Comparison of ENCODE assay signal across 32 cellular contexts in the genomic region with DNA sequence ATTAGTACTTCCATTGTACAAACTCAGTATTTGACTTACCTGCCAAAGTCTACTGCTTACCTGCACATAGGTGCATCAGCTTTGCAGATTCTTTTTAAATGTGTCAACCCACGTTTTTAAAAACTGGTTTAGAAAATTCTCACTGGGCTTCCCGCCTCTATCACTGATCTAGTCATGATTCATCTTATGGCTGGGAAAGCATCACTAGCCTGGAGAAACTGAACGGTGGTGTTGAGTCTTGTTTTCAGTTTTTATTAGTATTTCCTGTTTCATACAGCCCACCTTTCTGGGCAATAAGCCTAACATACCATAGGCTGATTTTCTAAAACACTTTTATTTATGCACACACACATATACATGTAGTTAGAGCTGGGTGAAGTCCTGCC. TPM values are rescaled to one million over a fixed set of nuclear protein-coding genes. Genes with fewer than 3 reads are reported as not detected.
DNase-seq lines count a peak whose midpoint lies in the region; ATAC-seq, FAIRE-seq and TF ChIP-seq lines count a peak whose summit lies in the region.
"Had no signal": no experiment of that assay in that cellular context is flagged by ENCODE, and none has a peak within 500 bp of the region (broad histone marks: within the 10 kb centered on the region; RNA-seq: fewer than 3 reads in every experiment).

No MANE protein-coding gene starts in this region.

- peaks cover 21% of the 10 kb centered on the region for H3K36me3 Mint-ChIP-seq in MCF 10A (ENCODE audit: insufficient read depth, unreplicated experiment)
- H3K36me3 Mint-ChIP-seq: activated CD8-positive, alpha-beta memory T cell treated with anti-CD3 and anti-CD28 coated beads, Interleukin-2, amount 10 ng/mL, durations not matched to agents 7 days and 5 days; activated naive CD4-positive, alpha-beta T cell treated with anti-CD3 and anti-CD28 coated beads, Interleukin-2, amount 10 ng/mL, durations not matched to agents 7 days and 5 days; CD8-positive, alpha-beta T cell; immature natural killer cell had no signal

- H3K4me3 Mint-ChIP-seq in MCF 10A (ENCODE audit: unreplicated experiment), result no peak overlapping the region
- H3K4me3 Mint-ChIP-seq: activated CD8-positive, alpha-beta memory T cell treated with anti-CD3 and anti-CD28 coated beads, Interleukin-2, amount 10 ng/mL, durations not matched to agents 7 days and 5 days; activated naive CD4-positive, alpha-beta T cell treated with anti-CD3 and anti-CD28 coated beads, Interleukin-2, amount 10 ng/mL, durations not matched to agents 7 days and 5 days; activated T-helper 1 cell treated with anti-CD3 and anti-CD28 coated beads, Interleukin-12 subunit alpha, Interleukin-12 subunit beta, Interleukin-2, Interleukin-4 antibody, amounts not matched to agents 30 ng/mL and 10 ng/mL and 1 ng/mL, durations not matched to agents 14 hours and 24 hours and 36 hours; CD8-positive, alpha-beta T cell; central memory CD8-positive, alpha-beta T cell; immature natural killer cell; neural crest cell had no signal

- dilution Hi-C loops in keratinocyte (cut with MboI; ENCODE audit: extremely low pct_ligation_motif_present, low sequenced_read_pairs), result no loop called here

- peak overlapping the region; percentile 52 for H3K9ac ChIP-seq in keratinocyte (ENCODE audit: control insufficient read depth, extremely low read depth, insufficient read depth, low read length)

- H3K27me3 ChIP-seq in breast epithelium (no peaks in the 10 kb centered on the region), keratinocyte (ENCODE audit: control insufficient read depth, extremely low read depth, insufficient read depth, low read length) (no peaks in the 10 kb centered on the region)
- H3K27me3 ChIP-seq: dorsolateral prefrontal cortex, sigmoid colon, tibial nerve had no signal

- no peak for ATAC-seq in HG03175 (IDR thresholded peaks at IDR 0.05; ENCODE audit: unreplicated experiment)
- ATAC-seq: activated CD8-positive, alpha-beta memory T cell treated with anti-CD3 and anti-CD28 coated beads, Interleukin-2, amount 10 ng/mL, durations not matched to agents 7 days and 5 days; CD8-positive, alpha-beta T cell had no signal

- H3K27ac ChIP-seq in breast epithelium (peak overlapping the region in 1 of 2 donors; percentile 44), keratinocyte (ENCODE audit: control insufficient read depth, insufficient read depth, low read length) (peak overlapping the region; percentile 89)
- H3K27ac ChIP-seq: 22Rv1, dorsolateral prefrontal cortex, sigmoid colon, tibial nerve had no signal

- H3K27ac Mint-ChIP-seq in MCF 10A (ENCODE audit: low read depth, unreplicated experiment), result no peak overlapping the region
- H3K27ac Mint-ChIP-seq: activated CD8-positive, alpha-beta memory T cell treated with anti-CD3 and anti-CD28 coated beads, Interleukin-2, amount 10 ng/mL, durations not matched to agents 7 days and 5 days; activated naive CD4-positive, alpha-beta T cell treated with anti-CD3 and anti-CD28 coated beads, Interleukin-2, amount 10 ng/mL, durations not matched to agents 7 days and 5 days; activated T-helper 1 cell treated with anti-CD3 and anti-CD28 coated beads, Interleukin-12 subunit alpha, Interleukin-12 subunit beta, Interleukin-2, Interleukin-4 antibody, amounts not matched to agents 30 ng/mL and 10 ng/mL and 1 ng/mL, durations not matched to agents 14 hours and 24 hours and 36 hours; CD8-positive, alpha-beta T cell; immature natural killer cell had no signal

- no peaks in the 10 kb centered on the region for H3K9me3 Mint-ChIP-seq in MCF 10A (ENCODE audit: unreplicated experiment)
- H3K9me3 Mint-ChIP-seq: neural crest cell had no signal

- peaks cover 2% of the 10 kb centered on the region for H3K9me1 ChIP-seq in keratinocyte (ENCODE audit: control insufficient read depth, extremely low read depth, insufficient read depth, low read length)

- POLR2A ChIA-PET in MCF 10A (lab: Yijun Ruan, JAX), result no interaction called here

- peaks cover 6% of the 10 kb centered on the region for H3K4me1 Mint-ChIP-seq in MCF 10A (ENCODE audit: insufficient read depth, unreplicated experiment)
- H3K4me1 Mint-ChIP-seq: activated CD8-positive, alpha-beta memory T cell treated with anti-CD3 and anti-CD28 coated beads, Interleukin-2, amount 10 ng/mL, durations not matched to agents 7 days and 5 days; activated naive CD4-positive, alpha-beta T cell treated with anti-CD3 and anti-CD28 coated beads, Interleukin-2, amount 10 ng/mL, durations not matched to agents 7 days and 5 days; central memory CD8-positive, alpha-beta T cell; immature natural killer cell had no signal

- CTCF ChIA-PET in MCF 10A (lab: Yijun Ruan, JAX), result no interaction called here

- FAIRE-seq in keratinocyte (lab: Jason Lieb, UNC), result peak; percentile 92
- FAIRE-seq: frontal cortex, G401.6, H54 had no signal

- peak overlapping the region; percentile 9 for H2AFZ ChIP-seq in keratinocyte (ENCODE audit: control insufficient read depth, low read length)

- no peak for TF ChIP-seq POLR2A in breast epithelium (IDR thresholded peaks at IDR 0.05)

- H3K79me2 ChIP-seq in keratinocyte (ENCODE audit: control insufficient read depth, insufficient read depth, low read length), result peaks cover 65% of the 10 kb centered on the region

- no peak overlapping the region for H3K4me3 ChIP-seq in breast epithelium
- H3K4me3 ChIP-seq in choroid plexus epithelial cell (ENCODE audit: low read depth, low read length), result no peak overlapping the region
- peak overlapping the region in 2 of 3 experiments; percentile 37 to 40 for H3K4me3 ChIP-seq in keratinocyte (ENCODE audit: control insufficient read depth in 2 of 3, extremely low read depth in 1 of 3, insufficient read depth in 2 of 3, low read depth in 1 of 3, low read length in 3 of 3)
- H3K4me3 ChIP-seq: dorsolateral prefrontal cortex, sigmoid colon, tibial nerve had no signal

- H3K4me1 ChIP-seq in breast epithelium, result no peaks in the 10 kb centered on the region
- H3K4me1 ChIP-seq in keratinocyte (ENCODE audit: control insufficient read depth, extremely low read depth, insufficient read depth, low read length), result peaks cover 26% of the 10 kb centered on the region

- H3K36me3 ChIP-seq in breast epithelium, result no peaks in the 10 kb centered on the region
- peaks cover 6 to 21% of the 10 kb centered on the region in 2 experiments for H3K36me3 ChIP-seq in keratinocyte (ENCODE audit: control insufficient read depth in 2 of 2, extremely low read depth in 1 of 2, insufficient read depth in 2 of 2, low read length in 2 of 2)

- H3K27me3 Mint-ChIP-seq in MCF 10A (ENCODE audit: insufficient read depth, unreplicated experiment), result no peaks in the 10 kb centered on the region
- H3K27me3 Mint-ChIP-seq: activated CD8-positive, alpha-beta memory T cell treated with anti-CD3 and anti-CD28 coated beads, Interleukin-2, amount 10 ng/mL, durations not matched to agents 7 days and 5 days; activated naive CD4-positive, alpha-beta T cell treated with anti-CD3 and anti-CD28 coated beads, Interleukin-2, amount 10 ng/mL, durations not matched to agents 7 days and 5 days; central memory CD8-positive, alpha-beta T cell had no signal

- H3K4me2 ChIP-seq in keratinocyte (ENCODE audit: control insufficient read depth, extremely low read depth, insufficient read depth, low read depth, low read length), result peak overlapping the region; percentile 77

- DNase-seq in MCF 10A (ENCODE audit: unreplicated experiment) (peak; percentile 33), breast epithelium (ENCODE audit: low spot score in 2 of 2) (no peak), choroid plexus epithelial cell (ENCODE audit: low read depth) (peak; percentile 47), keratinocyte (ENCODE audit: low read depth, low spot score) (no peak), GM13977 (ENCODE audit: low spot score) (no peak), GM19238 (ENCODE audit: insufficient read length, low spot score) (no peak)
- DNase-seq in activated CD4-positive, alpha-beta T cell treated with anti-CD3 and anti-CD28 coated beads for 4 hours, result no peak
- DNase-seq: activated CD4-positive, alpha-beta T cell treated with anti-CD3 and anti-CD28 coated beads for 48 hours; activated CD8-positive, alpha-beta memory T cell treated with anti-CD3 and anti-CD28 coated beads, Interleukin-2, amount 10 ng/mL, durations not matched to agents 7 days and 5 days; activated naive CD4-positive, alpha-beta T cell treated with anti-CD3 and anti-CD28 coated beads, Interleukin-2, amount 10 ng/mL, durations not matched to agents 7 days and 5 days; AML-193; CD8-positive, alpha-beta T cell; DMS 273 treated with DMSO at 0.1 percent for 48 hours; hippocampal formation; immature natural killer cell; MV-4-11; NCI-H146; NCI-H2171 treated with DMSO at 0.1 percent for 48 hours; NCI-H526 treated with DMSO at 0.1 percent for 48 hours; sigmoid colon; stimulated activated CD8-positive, alpha-beta memory T cell treated with anti-CD3 and anti-CD28 coated beads, Interleukin-4, amount 100 ng/mL, for 48 hours; T-helper 2 cell had no signal

- no peaks in the 10 kb centered on the region for H4K20me1 ChIP-seq in keratinocyte (ENCODE audit: control insufficient read depth, extremely low read depth, insufficient read depth, low read length)

- in situ Hi-C loops in GM13977 (cut with MboI; ENCODE audit: low pct_unique_long_range_greater_than_20kb, low sequenced_read_pairs, unreplicated experiment), result no loop called here

- intact Hi-C loops in MCF 10A (cut with micrococcal nuclease) (no loop called here), breast epithelium (cut with DNase I; ENCODE audit: low total_unique reads) (no loop called here)

- BruUV-seq in MCF 10A (replicated peaks; lab: Mats Ljungman, UMichigan), result no TSS peak

- H3K9me3 ChIP-seq in breast epithelium (no peaks in the 10 kb centered on the region), keratinocyte (ENCODE audit: control insufficient read depth, low read depth, low read length) (no peaks in the 10 kb centered on the region)
- H3K9me3 ChIP-seq: sigmoid colon, tibial nerve had no signal

- TF ChIP-seq CTCF in MCF 10A (IDR thresholded peaks at IDR 0.05; ENCODE audit: unreplicated experiment), result no peak
- no peak for TF ChIP-seq CTCF in breast epithelium (IDR thresholded peaks at IDR 0.05)
- no peak for TF ChIP-seq CTCF in choroid plexus epithelial cell (conservative IDR thresholded peaks at IDR 0.05; ENCODE audit: low read depth, low read length)
- TF ChIP-seq CTCF in keratinocyte (optimal IDR thresholded peaks at IDR 0.05 in 1 of 3, IDR thresholded peaks at IDR 0.05 in 1 of 3, conservative IDR thresholded peaks at IDR 0.05 in 1 of 3; ENCODE audit: extremely low read depth in 1 of 3, insufficient read depth in 2 of 3, low read length in 3 of 3), result no peak
- no peak for TF ChIP-seq CTCF in GM13977 (IDR thresholded peaks at IDR 0.05; ENCODE audit: extremely low read depth, insufficient read depth, missing control alignments)

RNA-seq across cellular contexts. Expression of gene DOCK1, which starts 19.7 kb away (rescaled TPM):
- total RNA-seq in MCF 10A (2022), result 40.0 and 42.4 TPM in 2 replicates
- total RNA-seq in breast epithelium, result 100 to 1,000 TPM in 1 of 3 donors, 10 to 100 TPM in 2; 50.4 to 101 (median 69.2) TPM
- 10.1 to 15.7 TPM (median 15.2 TPM) in 3 replicates for polyA plus RNA-seq in keratinocyte
- 17.7 TPM for polyA plus RNA-seq in keratinocyte (2011; ENCODE audit: low read depth)
- 16.4 and 20.1 TPM in 2 replicates for polyA plus RNA-seq in keratinocyte (2011; cell fraction: cytosol; rRNA removed)
- polyA plus RNA-seq in keratinocyte (2011; cell fraction: nucleus; rRNA removed), result 40.2 and 41.7 TPM in 2 replicates
- 12.3 and 27.6 TPM in 2 replicates for polyA plus RNA-seq in keratinocyte (2012; ENCODE audit: low replicate concordance)
- polyA minus RNA-seq in keratinocyte, result 58.0 to 84.6 TPM (median 80.5 TPM) in 3 replicates
- 33.0 TPM for polyA minus RNA-seq in keratinocyte (2011; cell fraction: cytosol; rRNA and poly(A)+ RNA removed)
- polyA minus RNA-seq in keratinocyte (2011; cell fraction: nucleus; rRNA and poly(A)+ RNA removed), result 38.6 and 75.1 TPM in 2 replicates
- total RNA-seq: CD8-positive, alpha-beta T cell had no signal

Comparison
In these comparisons a context has a peak if more than half of its experiments do, and no peak if none do; other contexts are left out.
1. DNase-seq: peak in MCF 10A (single experiment) and choroid plexus epithelial cell (single experiment); none in breast epithelium (0 of 2), keratinocyte (single experiment), activated CD4-positive, alpha-beta T cell treated with anti-CD3 and anti-CD28 coated beads for 4 hours (0 of 2), GM13977 (single experiment) and GM19238 (single experiment).
2. H3K4me3 ChIP-seq: peak in keratinocyte (2 of 3); none in breast epithelium (0 of 3) and choroid plexus epithelial cell (single experiment).